Comparison of ENCODE assay signal across 18 cellular contexts in genomic region chr15:84781505-84781904, GRCh38.
"Had no signal": no experiment of that assay in that cellular context is flagged by ENCODE, and none has a peak within 500 bp of the region (broad histone marks: within the 10 kb centered on the region; RNA-seq: fewer than 3 reads in every experiment).

No MANE protein-coding gene starts in this region.

- ATAC-seq: left lung, natural killer cell, T-cell had no signal

- H3K27ac ChIP-seq: left lung, neutrophil had no signal

- H3K27me3 ChIP-seq: left lung, neutrophil had no signal

- DNase-seq: activated CD4-positive, alpha-beta memory T cell treated with anti-CD3 and anti-CD28 coated beads for 36 hours; activated CD8-positive, alpha-beta memory T cell treated with anti-CD3 and anti-CD28 coated beads, Interleukin-2, amount 50 U/mL, for 4 hours; activated naive CD4-positive, alpha-beta T cell; activated naive CD8-positive, alpha-beta T cell treated with anti-CD3 and anti-CD28 coated beads, Interleukin-2, amount 10 ng/mL, durations not matched to agents 7 days and 5 days; aorta; cerebellar nuclear complex; effector memory CD4-positive, alpha-beta T cell; hippocampal formation; kidney; left lung; natural killer cell; posterior cingulate gyrus; small intestine; stimulated activated CD4-positive, alpha-beta T cell treated with anti-CD3 and anti-CD28 coated beads, Interleukin-4, amount 100 ng/mL, for 4 hours; stimulated activated CD8-positive, alpha-beta memory T cell treated with anti-CD3 and anti-CD28 coated beads, Interleukin-4, amount 100 ng/mL, for 48 hours; T-cell; T1000 had no signal

- H3K4me3 ChIP-seq: left lung had no signal

- H3K9me3 ChIP-seq: left lung, neutrophil had no signal
